8 cellular contexts compared by ENCODE assay signal in the genomic region with DNA sequence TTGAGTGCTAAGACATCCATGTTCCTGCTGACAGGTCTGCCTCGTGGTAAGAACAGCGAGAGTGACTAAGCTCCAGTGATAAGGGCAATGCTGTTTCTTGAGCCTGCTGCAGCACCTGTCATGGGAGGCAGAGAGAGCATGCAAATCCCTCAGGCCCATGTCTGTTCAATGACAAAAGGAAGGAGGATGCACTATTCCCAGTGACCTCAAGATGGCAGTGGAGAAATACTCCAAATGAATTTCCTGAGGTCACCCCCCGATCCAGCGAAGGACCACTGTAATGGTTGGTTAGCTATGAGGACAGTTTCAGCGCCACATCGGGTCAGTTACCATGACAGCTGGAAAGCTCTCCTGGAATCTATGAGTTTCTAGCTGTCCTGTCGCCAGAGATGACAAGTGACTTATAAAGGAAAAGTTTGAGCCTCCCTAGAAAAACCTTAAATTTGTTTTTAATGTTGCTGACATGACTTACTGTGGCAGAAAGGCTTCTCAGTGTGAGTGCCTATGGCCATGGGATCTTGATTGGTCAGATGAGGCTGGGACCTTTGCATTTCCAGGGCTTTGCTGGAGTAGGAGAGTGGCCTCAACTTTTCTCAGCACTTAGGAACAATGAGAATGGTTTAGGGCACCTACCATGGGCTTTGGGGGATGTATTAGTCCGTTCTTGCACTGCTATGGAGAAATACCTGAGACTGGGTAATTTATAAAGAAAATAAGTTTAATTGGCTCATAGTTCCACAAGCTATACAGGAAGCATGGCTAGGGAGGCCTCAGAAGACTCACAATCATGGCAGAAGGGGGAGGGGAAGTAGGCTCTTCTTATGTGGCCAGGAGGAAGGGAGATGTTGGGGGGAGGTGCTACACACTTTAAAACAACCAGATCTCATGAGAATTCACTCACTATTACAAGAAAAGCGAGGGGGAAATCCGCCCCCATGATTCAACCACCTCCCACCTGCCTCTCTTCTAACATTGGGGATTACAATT.
A peak's percentile ranks its signal among the peaks of the same experiment; 100 is the strongest.
DNase-seq lines count a peak whose midpoint lies in the region; ATAC-seq and TF ChIP-seq lines count a peak whose summit lies in the region.

No MANE protein-coding gene starts in this region.

- WGBS in iPS DF 6.9 (ENCODE audit: insufficient coverage, insufficient read length) = no CpG with 5 or more reads among the region's 10 CpGs

- no peaks in the 10 kb centered on the region for H3K9me3 ChIP-seq in OCI-LY7 (ENCODE audit: low read length)
- H3K9me3 ChIP-seq in ascending aorta = no peaks in the 10 kb centered on the region
- H3K9me3 ChIP-seq in iPS DF 6.9 (ENCODE audit: control insufficient read depth, insufficient read depth, low read length) = no peaks in the 10 kb centered on the region

- no peak overlapping the region for H3K4me3 ChIP-seq in OCI-LY7 (ENCODE audit: low read depth, low read length, poor library complexity, severe bottlenecking)
- no peak overlapping the region for H3K4me3 ChIP-seq in ascending aorta
- no peak overlapping the region for H3K4me3 ChIP-seq in iPS DF 6.9 (ENCODE audit: low read length)

- CTCF ChIA-PET in OCI-LY7 (lab: Charles Lee; ENCODE audit: unreplicated experiment) = interaction anchor here (0.9 to 1.0 kb wide), 2 partner anchors 15 to 17 kb away, joined by 4 read pairs; no protein-coding TSS in a partner anchor

- BruUV-seq in OCI-LY7 (replicated peaks; lab: Mats Ljungman, UMichigan) = no TSS peak

- POLR2A ChIA-PET in OCI-LY7 (lab: Charles Lee) = no interaction called here

- DNase-seq in COR-L47 (lab: John Stamatoyannopoulos, UW) (peak; percentile 74), KBM-7 (peak; percentile 71), OCI-LY7 (ENCODE audit: low spot score) (peak; percentile 62), ascending aorta (ENCODE audit: low spot score in 2 of 2) (no peak), iPS DF 6.9 (ENCODE audit: low read depth, low spot score) (peak; percentile 85)
- DNase-seq in stimulated activated CD4-positive, alpha-beta T cell treated with anti-CD3 and anti-CD28 coated beads, Interleukin-2, amount 100 ng/mL, for 24 hours = peak; percentile 20 to 43

- H3K36me3 ChIP-seq in OCI-LY7 (ENCODE audit: insufficient read depth, low read length) = no peaks in the 10 kb centered on the region
- H3K36me3 ChIP-seq in ascending aorta = no peaks in the 10 kb centered on the region
- no peaks in the 10 kb centered on the region for H3K36me3 ChIP-seq in iPS DF 6.9 (ENCODE audit: control insufficient read depth, insufficient read depth, low read length)

- TF ChIP-seq CTCF in OCI-LY7 (conservative IDR thresholded peaks at IDR 0.05; ENCODE audit: low read length) (peak; percentile 79), ascending aorta (IDR thresholded peaks at IDR 0.05) (peak; percentile 26 to 66 (median 57))

- H3K27me3 ChIP-seq in ascending aorta (no peaks in the 10 kb centered on the region), iPS DF 6.9 (ENCODE audit: control insufficient read depth, insufficient read depth, low read length) (no peaks in the 10 kb centered on the region)

- H3K9me2 ChIP-seq in OCI-LY7 (ENCODE audit: insufficient read depth, low read length) = no peaks in the 10 kb centered on the region

- H3K4me1 ChIP-seq in OCI-LY7 (ENCODE audit: insufficient read depth, low read length, poor library complexity, severe bottlenecking) = no peaks in the 10 kb centered on the region
- no peaks in the 10 kb centered on the region for H3K4me1 ChIP-seq in ascending aorta
- H3K4me1 ChIP-seq in iPS DF 6.9 (ENCODE audit: control insufficient read depth, insufficient read depth, low read length) = no peaks in the 10 kb centered on the region

- peak; percentile 54 for ATAC-seq in GM19467 (IDR thresholded peaks at IDR 0.05; ENCODE audit: unreplicated experiment)
- no peak for ATAC-seq in HG02763 (IDR thresholded peaks at IDR 0.05; ENCODE audit: unreplicated experiment)

- H3K4me2 ChIP-seq in OCI-LY7 (ENCODE audit: low read length) = 0 out of 2 replicates have a peak overlapping the region, but pooled peaks have one; percentile 10

- no peak overlapping the region for H2AFZ ChIP-seq in OCI-LY7 (ENCODE audit: low read length)

- intact Hi-C loops in OCI-LY7 (cut with micrococcal nuclease; ENCODE audit: unreplicated experiment) (loop anchor here (1.0 kb wide), 1 partner anchor 826 kb away; no protein-coding TSS in a partner anchor), ascending aorta (cut with DNase I) (loop anchor here (2.0 kb wide), 1 partner anchor 825 kb away; no protein-coding TSS in a partner anchor)

- no peaks in the 10 kb centered on the region for H4K20me1 ChIP-seq in OCI-LY7 (ENCODE audit: insufficient read depth, low read length)

- H3K79me2 ChIP-seq in OCI-LY7 (ENCODE audit: insufficient read depth, low read depth, low read length) = no peaks in the 10 kb centered on the region

- in situ Hi-C loops in KBM-7 (cut with MboI; ENCODE audit: low pct_unique_long_range_greater_than_20kb, low sequenced_read_pairs) = loop anchor here (25.0 kb wide), 2 partner anchors 779 to 1054 kb away; partner anchors contain the start of gene TBPL2

- no peak overlapping the region for H3K27ac ChIP-seq in OCI-LY7 (ENCODE audit: low read depth, low read length, poor library complexity, severe bottlenecking)
- H3K27ac ChIP-seq in ascending aorta = no peak overlapping the region
- H3K27ac ChIP-seq in iPS DF 6.9 (ENCODE audit: low read length) = no peak overlapping the region

Comparison
In these comparisons a context has a peak if more than half of its experiments do, and no peak if none do; other contexts are left out.
1. DNase-seq: peak in COR-L47 (single experiment), KBM-7 (single experiment), OCI-LY7 (single experiment), iPS DF 6.9 (single experiment) and stimulated activated CD4-positive, alpha-beta T cell treated with anti-CD3 and anti-CD28 coated beads, Interleukin-2, amount 100 ng/mL, for 24 hours (2 of 2); none in ascending aorta (0 of 2).